ENCODE assay signal across 12 cellular contexts in genomic region chr12:54135621-54136027, GRCh38. TPM values are rescaled to one million over a fixed set of nuclear protein-coding genes. Genes with fewer than 3 reads are reported as not detected.
A peak's percentile ranks its signal among the peaks of the same experiment; 100 is the strongest.
DNase-seq lines count a peak whose midpoint lies in the region; ATAC-seq, FAIRE-seq and TF ChIP-seq lines count a peak whose summit lies in the region.
"Had no signal": no experiment of that assay in that cellular context is flagged by ENCODE, and none has a peak within 500 bp of the region (broad histone marks: within the 10 kb centered on the region; RNA-seq: fewer than 3 reads in every experiment).

No MANE protein-coding gene starts in this region.

- DNase-seq in ACHN = peak; percentile 68
- DNase-seq in HuH-7 (ENCODE audit: low spot score) = peak; percentile 37
- DNase-seq in SW480 (ENCODE audit: low spot score) = peak; percentile 80
- DNase-seq in mesothelial cell of epicardium (ENCODE audit: low spot score in 2 of 2, unreplicated experiment in 2 of 2) = no peak
- DNase-seq in RCC 7860 (ENCODE audit: low spot score) = no peak
- DNase-seq in stimulated activated CD4-positive, alpha-beta T cell treated with anti-CD3 and anti-CD28 coated beads, Interleukin-12 subunit alpha, Interleukin-12 subunit beta, amount 100 ng/mL, for 4 hours = no peak
- DNase-seq: activated CD4-positive, alpha-beta memory T cell treated with anti-CD3 and anti-CD28 coated beads for 36 hours; amygdala; glutamatergic neuron; mucosa of descending colon had no signal

- no peaks in the 10 kb centered on the region for H3K27me3 Mint-ChIP-seq in mesothelial cell of epicardium (ENCODE audit: low read depth)

- H3K9me3 Mint-ChIP-seq in mesothelial cell of epicardium = no peaks in the 10 kb centered on the region
- H3K9me3 Mint-ChIP-seq: activated CD4-positive, alpha-beta memory T cell treated with anti-CD3 and anti-CD28 coated beads for 36 hours had no signal

- peaks cover 89% of the 10 kb centered on the region for H3K4me1 Mint-ChIP-seq in mesothelial cell of epicardium

- H3K27ac Mint-ChIP-seq in mesothelial cell of epicardium = peak overlapping the region; percentile 96
- H3K27ac Mint-ChIP-seq: activated CD4-positive, alpha-beta memory T cell treated with anti-CD3 and anti-CD28 coated beads for 36 hours had no signal

- in situ Hi-C loops in ACHN (cut with HindIII; ENCODE audit: low pct_ligation_motif_present, low pct_unique_long_range_greater_than_20kb, low sequenced_read_pairs) = no loop called here

- ATAC-seq in HG02759 (IDR thresholded peaks at IDR 0.05; ENCODE audit: unreplicated experiment) (no peak), GM19351 (IDR thresholded peaks at IDR 0.05; ENCODE audit: unreplicated experiment) (no peak)
- ATAC-seq: mucosa of descending colon had no signal

- peaks cover 4% of the 10 kb centered on the region for H3K36me3 Mint-ChIP-seq in mesothelial cell of epicardium
- H3K36me3 Mint-ChIP-seq: activated CD4-positive, alpha-beta memory T cell treated with anti-CD3 and anti-CD28 coated beads for 36 hours had no signal

- no peak for TF ChIP-seq CTCF in mesothelial cell of epicardium (IDR thresholded peaks at IDR 0.05; ENCODE audit: unreplicated experiment)

- no peak overlapping the region for H3K4me3 Mint-ChIP-seq in mesothelial cell of epicardium
- H3K4me3 Mint-ChIP-seq: activated CD4-positive, alpha-beta memory T cell treated with anti-CD3 and anti-CD28 coated beads for 36 hours had no signal

- FAIRE-seq in RCC 7860 (lab: Jason Lieb, UNC) = no peak

RNA-seq across cellular contexts. Expression of gene SMUG1, which starts 53.2 kb away (rescaled TPM):
- total RNA-seq in mesothelial cell of epicardium = 39.5 to 47.1 TPM (median 46.1 TPM) in 3 replicates

Comparison
In these comparisons a context has a peak if more than half of its experiments do, and no peak if none do; other contexts are left out.
1. DNase-seq: peak in ACHN (single experiment), HuH-7 (single experiment) and SW480 (single experiment); none in mesothelial cell of epicardium (0 of 2), RCC 7860 (single experiment) and stimulated activated CD4-positive, alpha-beta T cell treated with anti-CD3 and anti-CD28 coated beads, Interleukin-12 subunit alpha, Interleukin-12 subunit beta, amount 100 ng/mL, for 4 hours (single experiment).